Comparison of ENCODE assay signal across 37 cellular contexts in the genomic region with DNA sequence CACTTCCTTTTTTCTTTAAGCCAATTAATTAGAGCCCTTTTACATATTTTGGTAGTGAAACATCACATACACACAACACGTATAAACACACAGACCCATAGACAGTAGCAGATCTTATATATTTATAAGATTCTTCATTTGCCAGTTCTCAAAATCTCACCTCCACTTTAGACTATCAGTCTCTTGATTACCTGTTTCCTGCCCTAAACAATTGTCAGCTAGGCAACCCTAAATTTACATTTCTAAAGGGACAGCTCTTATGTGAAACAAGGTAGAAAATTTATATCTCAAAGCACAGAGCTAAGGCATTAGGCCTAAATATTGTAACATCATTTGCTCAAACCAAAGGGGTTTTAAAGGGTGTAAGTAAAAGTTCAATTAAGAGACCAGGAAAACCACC.
"Had no signal": no experiment of that assay in that cellular context is flagged by ENCODE, and none has a peak within 500 bp of the region (broad histone marks: within the 10 kb centered on the region; RNA-seq: fewer than 3 reads in every experiment).

No MANE protein-coding gene starts in this region.

- H3K4me3 ChIP-seq: ascending aorta, cardiac muscle cell had no signal

- H3K9me3 ChIP-seq: ascending aorta had no signal

- H3K27ac Mint-ChIP-seq: activated CD4-positive, alpha-beta memory T cell treated with anti-CD3 and anti-CD28 coated beads, Interleukin-2, amount 10 ng/mL, durations not matched to agents 7 days and 5 days; activated CD4-positive, alpha-beta T cell treated with anti-CD3 and anti-CD28 coated beads for 36 hours; activated CD4-positive, alpha-beta T cell treated with anti-CD3 and anti-CD28 coated beads, Interleukin-2, amount 10 ng/mL, durations not matched to agents 7 days and 5 days; activated CD8-positive, alpha-beta memory T cell treated with anti-CD3 and anti-CD28 coated beads, Interleukin-2, amount 10 ng/mL, durations not matched to agents 7 days and 5 days; activated CD8-positive, alpha-beta T cell treated with anti-CD3 and anti-CD28 coated beads, Interleukin-2, amount 10 ng/mL, durations not matched to agents 7 days and 5 days; activated naive CD4-positive, alpha-beta T cell treated with anti-CD3 and anti-CD28 coated beads, Interleukin-2, amount 10 ng/mL, durations not matched to agents 7 days and 5 days; activated naive CD4-positive, alpha-beta T cell treated with anti-CD3 and anti-CD28 coated beads, Interleukin-2, amount 50 U/mL, for 24 hours; activated naive CD8-positive, alpha-beta T cell; activated naive CD8-positive, alpha-beta T cell treated with anti-CD3 and anti-CD28 coated beads, Interleukin-2, amount 10 ng/mL, durations not matched to agents 7 days and 5 days; activated naive CD8-positive, alpha-beta T cell treated with anti-CD3 and anti-CD28 coated beads, Interleukin-2, amount 50 U/mL, for 24 hours; activated T-cell treated with anti-CD3 and anti-CD28 coated beads, Interleukin-2, amount 50 U/mL, for 24 hours; activated T-helper 2 cell treated with anti-CD3 and anti-CD28 coated beads, Interferon-gamma antibody, Interleukin-2, Interleukin-4, amounts not matched to agents 10 μg/mL and 5 μg/mL and 100 μg/mL, durations not matched to agents 14 hours and 24 hours and 36 hours; brain; T-helper 1 cell treated with Interleukin-12 subunit alpha and Interleukin-12 subunit beta and Interleukin-4 antibody, amounts not matched to agents 30 μg/mL and 1 μg/mL, for 36 hours; T-helper 2 cell treated with Interferon-gamma antibody and Interleukin-4, amounts not matched to agents 5 μg/mL and 100 μg/mL, for 36 hours had no signal

- H3K36me3 ChIP-seq: ascending aorta, cardiac muscle cell had no signal

- H3K27me3 ChIP-seq: ascending aorta, cardiac muscle cell had no signal

- H3K4me1 Mint-ChIP-seq: activated CD4-positive, alpha-beta memory T cell treated with anti-CD3 and anti-CD28 coated beads, Interleukin-2, amount 10 ng/mL, durations not matched to agents 7 days and 5 days; activated CD4-positive, alpha-beta T cell treated with anti-CD3 and anti-CD28 coated beads for 36 hours; activated CD4-positive, alpha-beta T cell treated with anti-CD3 and anti-CD28 coated beads, Interleukin-2, amount 10 ng/mL, durations not matched to agents 7 days and 5 days; activated CD8-positive, alpha-beta memory T cell treated with anti-CD3 and anti-CD28 coated beads, Interleukin-2, amount 10 ng/mL, durations not matched to agents 7 days and 5 days; activated naive CD4-positive, alpha-beta T cell treated with anti-CD3 and anti-CD28 coated beads, Interleukin-2, amount 10 ng/mL, durations not matched to agents 7 days and 5 days; activated naive CD4-positive, alpha-beta T cell treated with anti-CD3 and anti-CD28 coated beads, Interleukin-2, amount 50 U/mL, for 24 hours; activated naive CD8-positive, alpha-beta T cell treated with anti-CD3 and anti-CD28 coated beads, Interleukin-2, amount 50 U/mL, for 24 hours; brain; central memory CD8-positive, alpha-beta T cell had no signal

- DNase-seq: activated CD4-positive, alpha-beta memory T cell treated with anti-CD3 and anti-CD28 coated beads, Interleukin-2, amount 10 ng/mL, durations not matched to agents 7 days and 5 days; activated CD4-positive, alpha-beta T cell treated with anti-CD3 and anti-CD28 coated beads for 1 hour; activated CD4-positive, alpha-beta T cell treated with anti-CD3 and anti-CD28 coated beads for 36 hours; activated CD4-positive, alpha-beta T cell treated with anti-CD3 and anti-CD28 coated beads for 48 hours; activated CD4-positive, alpha-beta T cell treated with anti-CD3 and anti-CD28 coated beads, Interleukin-2, amount 10 ng/mL, durations not matched to agents 7 days and 5 days; activated CD4-positive, alpha-beta T cell treated with anti-CD3 and anti-CD28 coated beads, Interleukin-2, amount 50 U/mL, for 48 hours; activated CD4-positive, CD25-positive, alpha-beta regulatory T cell; activated CD8-positive, alpha-beta memory T cell treated with anti-CD3 and anti-CD28 coated beads for 24 hours; activated CD8-positive, alpha-beta memory T cell treated with anti-CD3 and anti-CD28 coated beads, Interleukin-2, amount 10 ng/mL, durations not matched to agents 7 days and 5 days; activated CD8-positive, alpha-beta memory T cell treated with anti-CD3 and anti-CD28 coated beads, Interleukin-2, amount 50 U/mL, for 48 hours; activated CD8-positive, alpha-beta T cell treated with anti-CD3 and anti-CD28 coated beads, Interleukin-2, amount 10 ng/mL, durations not matched to agents 7 days and 5 days; activated effector memory CD4-positive, alpha-beta T cell treated with Interleukin-2 at 50 U/mL for 16 hours; activated gamma-delta T cell; activated naive CD4-positive, alpha-beta T cell treated with anti-CD3 and anti-CD28 coated beads, Interleukin-2, amount 10 ng/mL, durations not matched to agents 7 days and 5 days; activated naive CD4-positive, alpha-beta T cell treated with Interleukin-2 at 50 U/mL for 16 hours; activated naive CD8-positive, alpha-beta T cell treated with anti-CD3 and anti-CD28 coated beads, Interleukin-2, amount 10 ng/mL, durations not matched to agents 7 days and 5 days; activated naive CD8-positive, alpha-beta T cell treated with anti-CD3 and anti-CD28 coated beads, Interleukin-2, amount 50 U/mL, for 24 hours; activated T-cell treated with anti-CD3 and anti-CD28 coated beads, Interleukin-2, amount 50 U/mL, for 24 hours; activated T-cell treated with anti-CD3 and anti-CD28 coated beads, Interleukin-2, amount 50 U/mL, for 48 hours; amygdala; anterior cingulate cortex; caudate nucleus; cerebellar nuclear complex; T-helper 1 cell; T-helper 2 cell; T-helper 9 cell had no signal

- H3K4me3 Mint-ChIP-seq: activated CD4-positive, alpha-beta memory T cell treated with anti-CD3 and anti-CD28 coated beads, Interleukin-2, amount 10 ng/mL, durations not matched to agents 7 days and 5 days; activated CD4-positive, alpha-beta T cell treated with anti-CD3 and anti-CD28 coated beads for 36 hours; activated CD4-positive, alpha-beta T cell treated with anti-CD3 and anti-CD28 coated beads, Interleukin-2, amount 10 ng/mL, durations not matched to agents 7 days and 5 days; activated CD8-positive, alpha-beta memory T cell treated with anti-CD3 and anti-CD28 coated beads, Interleukin-2, amount 10 ng/mL, durations not matched to agents 7 days and 5 days; activated CD8-positive, alpha-beta T cell treated with anti-CD3 and anti-CD28 coated beads, Interleukin-2, amount 10 ng/mL, durations not matched to agents 7 days and 5 days; activated naive CD4-positive, alpha-beta T cell treated with anti-CD3 and anti-CD28 coated beads, Interleukin-2, amount 10 ng/mL, durations not matched to agents 7 days and 5 days; activated naive CD4-positive, alpha-beta T cell treated with anti-CD3 and anti-CD28 coated beads, Interleukin-2, amount 50 U/mL, for 24 hours; activated naive CD8-positive, alpha-beta T cell; activated naive CD8-positive, alpha-beta T cell treated with anti-CD3 and anti-CD28 coated beads, Interleukin-2, amount 10 ng/mL, durations not matched to agents 7 days and 5 days; activated naive CD8-positive, alpha-beta T cell treated with anti-CD3 and anti-CD28 coated beads, Interleukin-2, amount 50 U/mL, for 24 hours; activated T-cell treated with anti-CD3 and anti-CD28 coated beads, Interleukin-2, amount 50 U/mL, for 24 hours; brain; central memory CD8-positive, alpha-beta T cell; T-helper 1 cell treated with Interleukin-12 subunit alpha and Interleukin-12 subunit beta and Interleukin-4 antibody, amounts not matched to agents 30 μg/mL and 1 μg/mL, for 36 hours; T-helper 2 cell treated with Interferon-gamma antibody and Interleukin-4, amounts not matched to agents 5 μg/mL and 100 μg/mL, for 36 hours had no signal

- H3K9me3 Mint-ChIP-seq: activated naive CD4-positive, alpha-beta T cell treated with anti-CD3 and anti-CD28 coated beads, Interleukin-2, amount 50 U/mL, for 24 hours had no signal

- H3K4me1 ChIP-seq: ascending aorta had no signal

- ATAC-seq: activated CD4-positive, alpha-beta T cell treated with anti-CD3 and anti-CD28 coated beads for 36 hours; activated CD4-positive, CD25-positive, alpha-beta regulatory T cell treated with anti-CD3 and anti-CD28 coated beads, Interleukin-2, amount 50 U/mL, for 24 hours; activated CD8-positive, alpha-beta memory T cell treated with anti-CD3 and anti-CD28 coated beads, Interleukin-2, amount 10 ng/mL, durations not matched to agents 7 days and 5 days; activated CD8-positive, alpha-beta T cell treated with anti-CD3 and anti-CD28 coated beads, Interleukin-2, amount 10 ng/mL, durations not matched to agents 7 days and 5 days; activated naive CD8-positive, alpha-beta T cell treated with anti-CD3 and anti-CD28 coated beads, Interleukin-2, amount 50 U/mL, for 24 hours had no signal

- H3K27ac ChIP-seq: ascending aorta, cardiac muscle cell, VCaP had no signal

- H3K27me3 Mint-ChIP-seq: activated CD4-positive, alpha-beta memory T cell treated with anti-CD3 and anti-CD28 coated beads, Interleukin-2, amount 10 ng/mL, durations not matched to agents 7 days and 5 days; activated CD4-positive, alpha-beta T cell treated with anti-CD3 and anti-CD28 coated beads for 36 hours; activated CD8-positive, alpha-beta memory T cell treated with anti-CD3 and anti-CD28 coated beads, Interleukin-2, amount 10 ng/mL, durations not matched to agents 7 days and 5 days; activated naive CD4-positive, alpha-beta T cell treated with anti-CD3 and anti-CD28 coated beads, Interleukin-2, amount 50 U/mL, for 24 hours; activated naive CD8-positive, alpha-beta T cell; activated naive CD8-positive, alpha-beta T cell treated with anti-CD3 and anti-CD28 coated beads, Interleukin-2, amount 10 ng/mL, durations not matched to agents 7 days and 5 days; activated naive CD8-positive, alpha-beta T cell treated with anti-CD3 and anti-CD28 coated beads, Interleukin-2, amount 50 U/mL, for 24 hours; activated T-cell treated with anti-CD3 and anti-CD28 coated beads, Interleukin-2, amount 50 U/mL, for 24 hours; brain; central memory CD8-positive, alpha-beta T cell had no signal
